In the genomic region with DNA sequence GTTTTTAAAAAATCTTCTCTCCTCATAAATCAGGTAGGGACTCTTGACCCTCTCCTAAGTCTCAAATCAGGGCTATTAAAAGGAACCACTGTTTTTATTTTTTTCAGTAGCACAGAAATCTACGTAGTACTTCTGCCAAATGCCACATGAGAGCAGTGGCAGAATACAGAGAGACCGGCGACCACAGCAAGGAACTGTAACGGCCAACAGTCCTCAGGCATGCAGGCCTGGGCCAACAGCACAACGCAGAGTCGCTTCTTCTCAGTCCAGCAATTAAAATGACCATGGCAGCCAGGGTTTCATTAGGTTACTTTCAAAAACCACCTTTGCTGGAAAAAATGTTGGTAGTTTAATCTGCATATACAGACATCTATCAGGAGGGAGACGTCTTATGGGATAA, we compare ENCODE assay signal across 27 cellular contexts.
"Had no signal": no experiment of that assay in that cellular context is flagged by ENCODE, and none has a peak within 500 bp of the region (broad histone marks: within the 10 kb centered on the region; RNA-seq: fewer than 3 reads in every experiment).

No MANE protein-coding gene starts in this region.

- H3K36me3 Mint-ChIP-seq: activated naive CD4-positive, alpha-beta T cell treated with anti-CD3 and anti-CD28 coated beads, Interleukin-2, amount 50 U/mL, for 24 hours had no signal

- H3K4me1 Mint-ChIP-seq: activated naive CD4-positive, alpha-beta T cell treated with anti-CD3 and anti-CD28 coated beads, Interleukin-2, amount 50 U/mL, for 24 hours had no signal

- H3K27me3 ChIP-seq: adrenal gland, body of pancreas, colonic mucosa, esophagus squamous epithelium had no signal

- H3K4me3 ChIP-seq: adrenal gland, body of pancreas, colonic mucosa, esophagus squamous epithelium had no signal

- ATAC-seq: activated CD4-positive, alpha-beta T cell treated with anti-CD3 and anti-CD28 coated beads for 36 hours; activated CD8-positive, alpha-beta memory T cell treated with anti-CD3 and anti-CD28 coated beads, Interleukin-2, amount 10 ng/mL, durations not matched to agents 7 days and 5 days; activated CD8-positive, alpha-beta T cell treated with anti-CD3 and anti-CD28 coated beads, Interleukin-2, amount 10 ng/mL, durations not matched to agents 7 days and 5 days; activated naive CD8-positive, alpha-beta T cell treated with anti-CD3 and anti-CD28 coated beads, Interleukin-2, amount 50 U/mL, for 24 hours; body of pancreas had no signal

- H3K27ac ChIP-seq: adrenal gland, body of pancreas, colonic mucosa, epithelial cell of prostate, esophagus squamous epithelium had no signal

- H3K36me3 ChIP-seq: adrenal gland, colonic mucosa had no signal

- H3K4me3 Mint-ChIP-seq: activated CD4-positive, alpha-beta memory T cell treated with anti-CD3 and anti-CD28 coated beads for 36 hours; activated CD4-positive, alpha-beta T cell treated with anti-CD3 and anti-CD28 coated beads for 36 hours; activated CD4-positive, alpha-beta T cell treated with anti-CD3 and anti-CD28 coated beads, Interleukin-2, amount 10 ng/mL, durations not matched to agents 24 days and 14 days; activated CD8-positive, alpha-beta memory T cell treated with anti-CD3 and anti-CD28 coated beads, Interleukin-2, amount 10 ng/mL, durations not matched to agents 7 days and 5 days; activated CD8-positive, alpha-beta T cell treated with anti-CD3 and anti-CD28 coated beads, Interleukin-2, amount 10 ng/mL, durations not matched to agents 7 days and 5 days; activated naive CD4-positive, alpha-beta T cell treated with anti-CD3 and anti-CD28 coated beads for 36 hours; activated naive CD4-positive, alpha-beta T cell treated with anti-CD3 and anti-CD28 coated beads, Interleukin-2, amount 50 U/mL, for 24 hours; activated naive CD8-positive, alpha-beta T cell treated with anti-CD3 and anti-CD28 coated beads for 36 hours; activated naive CD8-positive, alpha-beta T cell treated with anti-CD3 and anti-CD28 coated beads, Interleukin-2, amount 50 U/mL, for 24 hours had no signal

- H3K27me3 Mint-ChIP-seq: activated CD4-positive, alpha-beta memory T cell treated with anti-CD3 and anti-CD28 coated beads for 36 hours; activated CD4-positive, alpha-beta T cell treated with anti-CD3 and anti-CD28 coated beads for 36 hours; activated CD4-positive, alpha-beta T cell treated with anti-CD3 and anti-CD28 coated beads, Interleukin-2, amount 10 ng/mL, durations not matched to agents 24 days and 14 days; activated CD8-positive, alpha-beta memory T cell treated with anti-CD3 and anti-CD28 coated beads, Interleukin-2, amount 10 ng/mL, durations not matched to agents 7 days and 5 days; activated naive CD4-positive, alpha-beta T cell treated with anti-CD3 and anti-CD28 coated beads, Interleukin-2, amount 50 U/mL, for 24 hours; activated naive CD8-positive, alpha-beta T cell treated with anti-CD3 and anti-CD28 coated beads for 36 hours; activated naive CD8-positive, alpha-beta T cell treated with anti-CD3 and anti-CD28 coated beads, Interleukin-2, amount 50 U/mL, for 24 hours had no signal

- DNase-seq: activated CD4-positive, alpha-beta memory T cell treated with anti-CD3 and anti-CD28 coated beads for 36 hours; activated CD4-positive, alpha-beta T cell treated with anti-CD3 and anti-CD28 coated beads for 36 hours; activated CD4-positive, alpha-beta T cell treated with anti-CD3 and anti-CD28 coated beads, Interleukin-2, amount 10 ng/mL, durations not matched to agents 24 days and 14 days; activated CD4-positive, CD25-positive, alpha-beta regulatory T cell; activated CD4-positive, CD25-positive, alpha-beta regulatory T cell treated with anti-CD3 and anti-CD28 coated beads, Interleukin-2, amount 50 U/mL, for 72 hours; activated CD8-positive, alpha-beta memory T cell treated with anti-CD3 and anti-CD28 coated beads, Interleukin-2, amount 10 ng/mL, durations not matched to agents 7 days and 5 days; activated CD8-positive, alpha-beta memory T cell treated with anti-CD3 and anti-CD28 coated beads, Interleukin-2, amount 50 U/mL, for 4 hours; activated CD8-positive, alpha-beta T cell treated with anti-CD3 and anti-CD28 coated beads, Interleukin-2, amount 10 ng/mL, durations not matched to agents 7 days and 5 days; activated effector memory CD4-positive, alpha-beta T cell treated with anti-CD3 and anti-CD28 coated beads, Interleukin-2, amount 50 U/mL, for 16 hours; activated naive CD4-positive, alpha-beta T cell treated with anti-CD3 and anti-CD28 coated beads for 36 hours; activated naive CD8-positive, alpha-beta T cell treated with anti-CD3 and anti-CD28 coated beads for 36 hours; activated naive CD8-positive, alpha-beta T cell treated with anti-CD3 and anti-CD28 coated beads, Interleukin-2, amount 50 U/mL, for 24 hours; activated T-cell treated with anti-CD3 and anti-CD28 coated beads, Interleukin-2, amount 50 U/mL, for 1 hour; adrenal gland; aorta; body of pancreas; central memory CD4-positive, alpha-beta T cell; cerebellar nuclear complex; colonic mucosa; effector CD8-positive, alpha-beta T cell; esophagus squamous epithelium; foreskin melanocyte; T-helper 1 cell; T-helper 2 cell had no signal

- H3K4me1 ChIP-seq: adrenal gland, body of pancreas, colonic mucosa had no signal

- H3K27ac Mint-ChIP-seq: activated CD4-positive, alpha-beta memory T cell treated with anti-CD3 and anti-CD28 coated beads for 36 hours; activated CD4-positive, alpha-beta T cell treated with anti-CD3 and anti-CD28 coated beads for 36 hours; activated CD4-positive, alpha-beta T cell treated with anti-CD3 and anti-CD28 coated beads, Interleukin-2, amount 10 ng/mL, durations not matched to agents 24 days and 14 days; activated CD8-positive, alpha-beta memory T cell treated with anti-CD3 and anti-CD28 coated beads, Interleukin-2, amount 10 ng/mL, durations not matched to agents 7 days and 5 days; activated CD8-positive, alpha-beta T cell treated with anti-CD3 and anti-CD28 coated beads, Interleukin-2, amount 10 ng/mL, durations not matched to agents 7 days and 5 days; activated naive CD4-positive, alpha-beta T cell treated with anti-CD3 and anti-CD28 coated beads for 36 hours; activated naive CD4-positive, alpha-beta T cell treated with anti-CD3 and anti-CD28 coated beads, Interleukin-2, amount 50 U/mL, for 24 hours; activated naive CD8-positive, alpha-beta T cell treated with anti-CD3 and anti-CD28 coated beads for 36 hours; activated naive CD8-positive, alpha-beta T cell treated with anti-CD3 and anti-CD28 coated beads, Interleukin-2, amount 50 U/mL, for 24 hours; activated T-helper 2 cell treated with anti-CD3 and anti-CD28 coated beads, Interferon-gamma antibody, Interleukin-2, Interleukin-4, amounts not matched to agents 10 μg/mL and 5 μg/mL and 100 μg/mL, durations not matched to agents 14 hours and 24 hours and 36 hours had no signal

- H3K9me3 ChIP-seq: adrenal gland, body of pancreas, colonic mucosa, esophagus squamous epithelium had no signal
